In the genomic region with DNA sequence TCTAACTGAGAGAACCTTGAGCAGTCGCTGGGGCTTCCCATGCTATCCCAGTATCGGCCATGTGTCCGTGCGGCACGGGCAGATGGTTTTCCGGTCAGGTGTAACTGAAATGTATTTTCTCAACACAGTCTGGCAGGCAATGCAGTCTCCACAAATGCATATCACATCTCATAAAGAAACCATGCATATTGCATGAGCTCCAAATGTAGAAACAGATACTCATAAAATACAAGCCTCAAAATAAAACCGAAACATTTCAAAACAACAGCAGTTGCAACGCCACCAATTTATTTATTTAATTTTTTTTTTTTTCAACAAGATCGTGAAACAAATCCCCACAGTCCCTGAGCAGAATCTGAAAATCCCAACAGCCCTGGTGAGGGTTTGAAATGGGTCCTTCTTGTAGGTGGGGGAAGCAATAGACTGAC, we compare ENCODE assay signal across 14 cellular contexts.
DNase-seq lines count a peak whose midpoint lies in the region; ATAC-seq and TF ChIP-seq lines count a peak whose summit lies in the region.
"Had no signal": no experiment of that assay in that cellular context is flagged by ENCODE, and none has a peak within 500 bp of the region (broad histone marks: within the 10 kb centered on the region; RNA-seq: fewer than 3 reads in every experiment).

No MANE protein-coding gene starts in this region.

- H3K9me3 ChIP-seq in Peyer's patch: no peaks in the 10 kb centered on the region
- H3K9me3 ChIP-seq: upper lobe of right lung had no signal

- DNase-seq in fibroblast of villous mesenchyme (ENCODE audit: low read depth): peak; percentile 57
- no peak for DNase-seq in Peyer's patch
- DNase-seq in NCI-H187 treated with DMSO at 0.1 percent for 48 hours (lab: John Stamatoyannopoulos, UW): no peak
- DNase-seq in cortex of kidney (lab: John Stamatoyannopoulos, UW): no peak
- DNase-seq in NCI-H128 (lab: John Stamatoyannopoulos, UW; ENCODE audit: unreplicated experiment): no peak
- DNase-seq: activated CD8-positive, alpha-beta memory T cell treated with anti-CD3 and anti-CD28 coated beads, Interleukin-2, amount 10 ng/mL, durations not matched to agents 7 days and 5 days; DMS79; naive thymus-derived CD8-positive, alpha-beta T cell; NCI-H1436; stimulated activated CD4-positive, alpha-beta T cell treated with anti-CD3 and anti-CD28 coated beads, Interleukin-4, amount 100 ng/mL, for 1 hour; upper lobe of right lung had no signal

- H3K4me3 ChIP-seq in fibroblast of villous mesenchyme (ENCODE audit: low read depth, low read length) (no peak overlapping the region), Peyer's patch (no peak overlapping the region)
- H3K4me3 ChIP-seq: upper lobe of right lung had no signal

- no peak overlapping the region for H3K27ac ChIP-seq in Peyer's patch
- H3K27ac ChIP-seq: upper lobe of right lung had no signal

- TF ChIP-seq CTCF in fibroblast of villous mesenchyme (IDR thresholded peaks at IDR 0.05; ENCODE audit: insufficient read depth, low read depth, low read length): no peak
- TF ChIP-seq CTCF in Peyer's patch (IDR thresholded peaks at IDR 0.05): no peak

- peaks cover 0 to 9% (median 0%) of the 10 kb centered on the region in 4 donors for H3K4me1 ChIP-seq in Peyer's patch
- H3K4me1 ChIP-seq: upper lobe of right lung had no signal

- no peak for TF ChIP-seq POLR2A in GM18505 (IDR thresholded peaks at IDR 0.05; ENCODE audit: borderline replicate concordance, extremely low read depth, insufficient read depth, insufficient read length)
- TF ChIP-seq POLR2A in Peyer's patch (IDR thresholded peaks at IDR 0.05): no peak

- H3K27me3 ChIP-seq in Peyer's patch: no peaks in the 10 kb centered on the region
- H3K27me3 ChIP-seq: upper lobe of right lung had no signal

- no peaks in the 10 kb centered on the region for H3K36me3 ChIP-seq in Peyer's patch
- H3K36me3 ChIP-seq: upper lobe of right lung had no signal

- ATAC-seq in GM18505 (IDR thresholded peaks at IDR 0.05; ENCODE audit: unreplicated experiment) (peak; percentile 60), GM21529 (IDR thresholded peaks at IDR 0.05; ENCODE audit: unreplicated experiment) (peak; percentile 60), HG03442 (IDR thresholded peaks at IDR 0.05; ENCODE audit: unreplicated experiment) (peak; percentile 37)
- ATAC-seq: activated CD8-positive, alpha-beta memory T cell treated with anti-CD3 and anti-CD28 coated beads, Interleukin-2, amount 10 ng/mL, durations not matched to agents 7 days and 5 days; upper lobe of right lung had no signal
